14 cellular contexts compared by ENCODE assay signal in the genomic region with DNA sequence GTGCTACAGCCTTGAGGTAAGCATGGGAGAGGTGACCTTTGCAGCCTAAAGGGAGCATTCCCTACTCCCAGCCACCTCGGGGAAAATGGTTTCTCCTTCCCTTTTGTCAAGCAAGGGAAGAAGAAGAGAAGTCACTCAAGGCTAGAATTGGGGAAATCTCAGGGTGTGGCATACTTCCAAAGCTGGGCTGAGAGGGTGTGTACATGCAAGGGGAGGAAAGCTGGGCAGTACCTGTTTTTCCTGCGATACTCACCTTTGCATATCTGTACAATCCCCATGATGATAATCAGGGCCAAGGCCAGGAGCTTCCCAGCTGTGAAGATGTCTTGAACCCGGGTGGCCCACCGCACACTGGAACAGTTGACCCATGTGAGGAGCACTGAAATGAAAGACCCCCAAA. TPM values are rescaled to one million over a fixed set of nuclear protein-coding genes. Genes with fewer than 3 reads are reported as not detected.
DNase-seq lines count a peak whose midpoint lies in the region; ATAC-seq and TF ChIP-seq lines count a peak whose summit lies in the region.
"Had no signal": no experiment of that assay in that cellular context is flagged by ENCODE, and none has a peak within 500 bp of the region (broad histone marks: within the 10 kb centered on the region; RNA-seq: fewer than 3 reads in every experiment).

No MANE protein-coding gene starts in this region.

- 98% methylated on average over 3 of the region's 4 CpGs for WGBS in mammary epithelial cell (ENCODE audit: low coverage, missing lambda C conversion rate)
- WGBS in stomach, 5 donors, result 58 to 82% (median 65%) methylated on average over 4 of the region's 4 CpGs

- no peak for ATAC-seq in activated T-cell treated with anti-CD3 and anti-CD28 coated beads, Interleukin-2, amount 50 U/mL, for 72 hours (replicated peaks in 1 of 2)
- no peak for ATAC-seq in GM23338

- TF ChIP-seq CTCF in MCF 10A (IDR thresholded peaks at IDR 0.05; ENCODE audit: unreplicated experiment) (no peak), mammary epithelial cell (conservative IDR thresholded peaks at IDR 0.05 in 1 of 2, IDR thresholded peaks at IDR 0.05 in 1 of 2; ENCODE audit: extremely low read depth in 1 of 2, insufficient read depth in 1 of 2, low read depth in 1 of 2, low read length in 2 of 2) (no peak), ascending aorta (IDR thresholded peaks at IDR 0.05) (no peak), stomach (IDR thresholded peaks at IDR 0.05) (no peak), GM23338 (conservative IDR thresholded peaks at IDR 0.05; ENCODE audit: low read depth in 2 of 2) (no peak), GM20000 (IDR thresholded peaks at IDR 0.05; ENCODE audit: extremely low read depth, missing control alignments) (no peak)

- H3K27ac Mint-ChIP-seq in MCF 10A (ENCODE audit: low read depth, unreplicated experiment) (peak overlapping the region; percentile 83), GM23338 (no peak overlapping the region)
- H3K27ac Mint-ChIP-seq in activated T-cell treated with anti-CD3 and anti-CD28 coated beads, Interleukin-2, amount 50 U/mL, for 72 hours, result no peak overlapping the region

- DNase-seq in MCF 10A (ENCODE audit: unreplicated experiment) (no peak), mammary epithelial cell (no peak), ascending aorta (ENCODE audit: low spot score in 2 of 2) (no peak), stomach (no peak), GM23338 (ENCODE audit: low spot score) (no peak), GM20000 (ENCODE audit: low spot score) (no peak)
- no peak for DNase-seq in activated T-cell treated with anti-CD3 and anti-CD28 coated beads, Interleukin-2, amount 50 U/mL, for 72 hours
- DNase-seq: DMS 273 treated with DMSO at 0.1 percent for 48 hours, NCI-H1105 treated with DMSO at 0.1 percent for 48 hours, NCI-H187, NCI-H748 treated with DMSO at 0.1 percent for 48 hours had no signal

- H3K79me2 ChIP-seq in mammary epithelial cell (ENCODE audit: insufficient read depth, low read length) (no peaks in the 10 kb centered on the region), GM23338 (replicated peaks; ENCODE audit: insufficient read depth) (no peaks in the 10 kb centered on the region)

- dilution Hi-C loops in mammary epithelial cell (cut with HindIII; ENCODE audit: low sequenced_read_pairs), result no loop called here

- BruUV-seq in MCF 10A (replicated peaks; lab: Mats Ljungman, UMichigan) (no TSS peak), mammary epithelial cell (replicated peaks; lab: Mats Ljungman, UMichigan) (no TSS peak)

- H3F3A ChIP-seq in GM23338 (replicated peaks; ENCODE audit: low read depth), result 0 out of 2 replicates have a peak, but pooled peaks cover 3% of the 10 kb centered on the region

- H3K4me3 Mint-ChIP-seq in MCF 10A (ENCODE audit: unreplicated experiment) (no peak overlapping the region), GM23338 (no peak overlapping the region)
- no peak overlapping the region for H3K4me3 Mint-ChIP-seq in activated T-cell treated with anti-CD3 and anti-CD28 coated beads, Interleukin-2, amount 50 U/mL, for 72 hours

- TF ChIP-seq POLR2A in stomach (IDR thresholded peaks at IDR 0.05), result no peak

- H3K36me3 ChIP-seq in mammary epithelial cell (ENCODE audit: insufficient read depth, low read length) (no peaks in the 10 kb centered on the region), ascending aorta (peaks cover 26 to 44% of the 10 kb centered on the region in 2 donors), stomach (peaks cover 14 to 44% (median 36%) of the 10 kb centered on the region in 4 donors), GM23338 (ENCODE audit: insufficient read depth) (peaks cover 33% of the 10 kb centered on the region)

- H3K9me3 Mint-ChIP-seq in MCF 10A (ENCODE audit: unreplicated experiment), result no peaks in the 10 kb centered on the region
- no peaks in the 10 kb centered on the region for H3K9me3 Mint-ChIP-seq in activated T-cell treated with anti-CD3 and anti-CD28 coated beads, Interleukin-2, amount 50 U/mL, for 72 hours
- H3K9me3 Mint-ChIP-seq in GM23338, result no peaks in the 10 kb centered on the region

- H3K27me3 Mint-ChIP-seq in MCF 10A (ENCODE audit: insufficient read depth, unreplicated experiment), result no peaks in the 10 kb centered on the region
- H3K27me3 Mint-ChIP-seq in activated T-cell treated with anti-CD3 and anti-CD28 coated beads, Interleukin-2, amount 50 U/mL, for 72 hours (ENCODE audit: low read depth), result peaks cover 9% of the 10 kb centered on the region
- peaks cover 2% of the 10 kb centered on the region for H3K27me3 Mint-ChIP-seq in GM23338 (ENCODE audit: insufficient read depth, low read depth, poor library complexity)

- CTCF ChIA-PET in MCF 10A (lab: Yijun Ruan, JAX) (interaction anchor here (1.1 to 5.8 kb wide), 7 partner anchors 9 to 74 kb away, joined by 3 to 39 read pairs (median 6); no protein-coding TSS in a partner anchor), mammary epithelial cell (lab: Charles Lee; ENCODE audit: low non-redundant PET) (no interaction called here)

- no peak overlapping the region for H3K4me2 ChIP-seq in mammary epithelial cell (ENCODE audit: insufficient read depth, low read depth, low read length)
- H3K4me2 ChIP-seq in GM23338, result no peak overlapping the region

- H3K9me3 ChIP-seq in mammary epithelial cell (replicated peaks; ENCODE audit: insufficient read depth, low read length) (no peaks in the 10 kb centered on the region), ascending aorta (no peaks in the 10 kb centered on the region), stomach (no peaks in the 10 kb centered on the region)
- H3K9me3 ChIP-seq: BLaER1 treated with 17β-estradiol and CSF1 and Interleukin-3, amounts not matched to agents 10 nM and 100 nM had no signal

- H3K27ac ChIP-seq in mammary epithelial cell (ENCODE audit: insufficient read depth, low read depth, low read length) (no peak overlapping the region), ascending aorta (peak overlapping the region; percentile 63 to 64), layer of hippocampus (ENCODE audit: low read depth, low read length) (peak overlapping the region; percentile 63), stomach (peak overlapping the region in 4 of 5 donors; percentile 23 to 93 (median 43)), GM23338 (ENCODE audit: low read depth) (no peak overlapping the region)
- H3K27ac ChIP-seq: 22Rv1; BLaER1 treated with 17β-estradiol and CSF1 and Interleukin-3, amounts not matched to agents 10 nM and 100 nM had no signal

- TF ChIP-seq EP300 in stomach (IDR thresholded peaks at IDR 0.05), result no peak

- in situ Hi-C loops in mammary epithelial cell (cut with MboI; ENCODE audit: low sequenced_read_pairs in 2 of 2), result no loop called here

- H3K27me3 ChIP-seq in mammary epithelial cell (ENCODE audit: insufficient read depth, low read length), result no peaks in the 10 kb centered on the region
- no peaks in the 10 kb centered on the region for H3K27me3 ChIP-seq in ascending aorta
- H3K27me3 ChIP-seq in layer of hippocampus (ENCODE audit: control insufficient read depth, insufficient read depth, low read length), result no peaks in the 10 kb centered on the region
- H3K27me3 ChIP-seq in stomach, result no peaks in the 10 kb centered on the region
- no peaks in the 10 kb centered on the region for H3K27me3 ChIP-seq in GM23338 (ENCODE audit: insufficient read depth)
- H3K27me3 ChIP-seq: BLaER1 treated with 17β-estradiol and CSF1 and Interleukin-3, amounts not matched to agents 10 nM and 100 nM had no signal

- POLR2A ChIA-PET in MCF 10A (lab: Yijun Ruan, JAX), result interaction anchor here (0.6 to 2.3 kb wide), 12 partner anchors 9 to 48 kb away, joined by 3 to 12 read pairs (median 6); a partner anchor contains a TSS

- H3K4me1 ChIP-seq in mammary epithelial cell (ENCODE audit: insufficient read depth, low read length) (peaks cover 15% of the 10 kb centered on the region), ascending aorta (peaks cover 4 to 39% of the 10 kb centered on the region in 2 donors), stomach (peaks cover 15 to 90% (median 48%) of the 10 kb centered on the region in 4 donors), GM23338 (ENCODE audit: insufficient read depth) (no peaks in the 10 kb centered on the region)

- peaks cover 6% of the 10 kb centered on the region; the same call in 1 of the 2 replicates for H3K9me2 ChIP-seq in GM23338 (ENCODE audit: insufficient read depth)

- H4K20me1 ChIP-seq in mammary epithelial cell (ENCODE audit: insufficient read depth, low read length) (no peaks in the 10 kb centered on the region), GM23338 (replicated peaks; ENCODE audit: insufficient read depth) (peaks cover 3% of the 10 kb centered on the region; the same call in 1 of the 2 replicates)
- H4K20me1 ChIP-seq: BLaER1 treated with 17β-estradiol and CSF1 and Interleukin-3, amounts not matched to agents 10 nM and 100 nM had no signal

- peaks cover 59% of the 10 kb centered on the region for H3K4me1 Mint-ChIP-seq in MCF 10A (ENCODE audit: insufficient read depth, unreplicated experiment)
- H3K4me1 Mint-ChIP-seq in activated T-cell treated with anti-CD3 and anti-CD28 coated beads, Interleukin-2, amount 50 U/mL, for 72 hours (ENCODE audit: low read depth), result peaks cover 16% of the 10 kb centered on the region
- peaks cover 7% of the 10 kb centered on the region for H3K4me1 Mint-ChIP-seq in GM23338

- H2AFZ ChIP-seq in mammary epithelial cell (ENCODE audit: low read depth, low read length) (no peak overlapping the region), GM23338 (no peak overlapping the region)

- H3K36me3 Mint-ChIP-seq in MCF 10A (ENCODE audit: insufficient read depth, unreplicated experiment) (no peaks in the 10 kb centered on the region), GM23338 (ENCODE audit: low read depth) (peaks cover 64% of the 10 kb centered on the region)
- H3K36me3 Mint-ChIP-seq in activated T-cell treated with anti-CD3 and anti-CD28 coated beads, Interleukin-2, amount 50 U/mL, for 72 hours (ENCODE audit: insufficient read depth in 2 of 2), result no peaks in the 10 kb centered on the region

- H3K4me3 ChIP-seq in mammary epithelial cell (replicated peaks in 1 of 3; ENCODE audit: insufficient read depth in 1 of 3, low read depth in 2 of 3, low read length in 3 of 3), result no peak overlapping the region
- H3K4me3 ChIP-seq in ascending aorta, result no peak overlapping the region
- H3K4me3 ChIP-seq in stomach, result no peak overlapping the region
- no peak overlapping the region for H3K4me3 ChIP-seq in GM23338
- H3K4me3 ChIP-seq: BLaER1 treated with 17β-estradiol and CSF1 and Interleukin-3, amounts not matched to agents 10 nM and 100 nM had no signal

- no peak overlapping the region for H3K9ac ChIP-seq in mammary epithelial cell (ENCODE audit: insufficient read depth, low read length)
- H3K9ac ChIP-seq: BLaER1 treated with 17β-estradiol and CSF1 and Interleukin-3, amounts not matched to agents 10 nM and 100 nM had no signal

- intact Hi-C loops in MCF 10A (cut with micrococcal nuclease), result no loop called here
- intact Hi-C loops in mammary epithelial cell (cut with micrococcal nuclease), result no loop called here
- intact Hi-C loops in ascending aorta (cut with DNase I), result loop anchor here (1.0 to 5.0 kb wide), 3 partner anchors 11 to 39 kb away; a partner anchor contains a TSS
- intact Hi-C loops in stomach (cut with DNase I; ENCODE audit: low total_unique reads), result no loop called here

RNA-seq across cellular contexts. Expression of a gene that starts 23.8 kb away (rescaled TPM):
- total RNA-seq in MCF 10A (2022) (not detected in 2 replicates), mammary epithelial cell (not detected), ascending aorta (not detected), stomach (not detected)
- polyA plus RNA-seq in mammary epithelial cell (not detected), stomach (under 1 TPM in 1 of 3 donors, not detected in 2; 0.37 TPM), GM23338 (2016; fragmentation: Nextera tagmentation; extraction: Ambion mirVana) (not detected in 2 replicates)
- not detected for polyA minus RNA-seq in mammary epithelial cell
- under 1 TPM; 0.21 to 0.36 TPM for total RNA-seq in activated T-cell treated with anti-CD3 and anti-CD28 coated beads, Interleukin-2, amount 50 U/mL, for 72 hours
- not detected in 2 replicates for total RNA-seq in GM23338 (2014; rRNA removed; shearing (Covaris generic))

RNA-seq across cellular contexts. Expression of a gene that starts 38.0 kb away (rescaled TPM):
- total RNA-seq in MCF 10A (2022) (not detected in 2 replicates), mammary epithelial cell (not detected), ascending aorta (not detected), stomach (not detected)
- polyA plus RNA-seq in mammary epithelial cell (not detected), stomach (not detected), GM23338 (2016; fragmentation: Nextera tagmentation; extraction: Ambion mirVana) (not detected in 2 replicates)
- polyA minus RNA-seq in mammary epithelial cell, result not detected
- total RNA-seq in activated T-cell treated with anti-CD3 and anti-CD28 coated beads, Interleukin-2, amount 50 U/mL, for 72 hours, result not detected
- total RNA-seq in GM23338 (2014; rRNA removed; shearing (Covaris generic)), result not detected in 2 replicates

RNA-seq across cellular contexts. Expression of a gene that starts 40.6 kb away (rescaled TPM):
- total RNA-seq in MCF 10A (2022), result 1.5 and 2.4 TPM in 2 replicates
- total RNA-seq in mammary epithelial cell, result 10 to 100 TPM; 25.3 to 74.5 TPM
- polyA plus RNA-seq in mammary epithelial cell, result 27.0 TPM
- 110 TPM for polyA minus RNA-seq in mammary epithelial cell
- total RNA-seq in ascending aorta, result 59.9 TPM
- 100 to 1,000 TPM in 1 of 5 donors, 10 to 100 TPM in 3, 1 to 10 TPM in 1; 1.2 to 102 (median 43.7) TPM for total RNA-seq in stomach
- polyA plus RNA-seq in stomach, result 10 to 100 TPM; 22.1 to 33.9 (median 22.4) TPM
- 1 to 10 TPM in 1 of 2 donors, under 1 TPM in 1; 0.72 to 1.2 TPM for total RNA-seq in activated T-cell treated with anti-CD3 and anti-CD28 coated beads, Interleukin-2, amount 50 U/mL, for 72 hours
- 105 and 117 TPM in 2 replicates for total RNA-seq in GM23338 (2014; rRNA removed; shearing (Covaris generic))
- polyA plus RNA-seq in GM23338 (2016; fragmentation: Nextera tagmentation; extraction: Ambion mirVana), result 122 and 124 TPM in 2 replicates

RNA-seq across cellular contexts. Expression of a gene that starts 47.5 kb away (rescaled TPM):
- total RNA-seq in MCF 10A (2022) (39.6 and 54.8 TPM in 2 replicates), mammary epithelial cell (10 to 100 TPM; 39.2 to 57.6 TPM), ascending aorta (2.2 TPM), stomach (10 to 100 TPM in 2 of 5 donors, 1 to 10 TPM in 2, not detected in 1; 1.8 to 25.2 (median 14.0) TPM)
- polyA plus RNA-seq in mammary epithelial cell (95.1 TPM), stomach (10 to 100 TPM; 27.4 to 51.8 (median 49.8) TPM), GM23338 (2016; fragmentation: Nextera tagmentation; extraction: Ambion mirVana) (114 and 118 TPM in 2 replicates)
- polyA minus RNA-seq in mammary epithelial cell, result 38.1 TPM
- total RNA-seq in activated T-cell treated with anti-CD3 and anti-CD28 coated beads, Interleukin-2, amount 50 U/mL, for 72 hours, result 10 to 100 TPM; 31.3 to 38.5 TPM
- total RNA-seq in GM23338 (2014; rRNA removed; shearing (Covaris generic)), result 49.4 and 57.4 TPM in 2 replicates

RNA-seq across cellular contexts. Expression of a gene that starts 47.9 kb away (rescaled TPM):
- total RNA-seq in MCF 10A (2022) (197 and 213 TPM in 2 replicates), mammary epithelial cell (100 to 1,000 TPM in 1 of 2 donors, 10 to 100 TPM in 1; 62.0 to 148 TPM), ascending aorta (58.9 TPM), stomach (100 to 1,000 TPM; 114 to 232 (median 123) TPM)
- polyA plus RNA-seq in mammary epithelial cell (64.4 TPM), stomach (10 to 100 TPM; 37.1 to 86.4 (median 52.7) TPM), GM23338 (2016; fragmentation: Nextera tagmentation; extraction: Ambion mirVana) (73.6 and 76.1 TPM in 2 replicates)
- polyA minus RNA-seq in mammary epithelial cell, result 70.8 TPM
- 100 to 1,000 TPM; 162 to 188 TPM for total RNA-seq in activated T-cell treated with anti-CD3 and anti-CD28 coated beads, Interleukin-2, amount 50 U/mL, for 72 hours
- total RNA-seq in GM23338 (2014; rRNA removed; shearing (Covaris generic)), result 169 and 172 TPM in 2 replicates

Comparison
In these comparisons a context has a peak if more than half of its experiments do, and no peak if none do; other contexts are left out.
1. H3K27ac ChIP-seq: peak in ascending aorta (2 of 2), layer of hippocampus (single experiment) and stomach (4 of 5); none in mammary epithelial cell (single experiment) and GM23338 (single experiment).